8 cellular contexts compared by ENCODE assay signal in the genomic region with DNA sequence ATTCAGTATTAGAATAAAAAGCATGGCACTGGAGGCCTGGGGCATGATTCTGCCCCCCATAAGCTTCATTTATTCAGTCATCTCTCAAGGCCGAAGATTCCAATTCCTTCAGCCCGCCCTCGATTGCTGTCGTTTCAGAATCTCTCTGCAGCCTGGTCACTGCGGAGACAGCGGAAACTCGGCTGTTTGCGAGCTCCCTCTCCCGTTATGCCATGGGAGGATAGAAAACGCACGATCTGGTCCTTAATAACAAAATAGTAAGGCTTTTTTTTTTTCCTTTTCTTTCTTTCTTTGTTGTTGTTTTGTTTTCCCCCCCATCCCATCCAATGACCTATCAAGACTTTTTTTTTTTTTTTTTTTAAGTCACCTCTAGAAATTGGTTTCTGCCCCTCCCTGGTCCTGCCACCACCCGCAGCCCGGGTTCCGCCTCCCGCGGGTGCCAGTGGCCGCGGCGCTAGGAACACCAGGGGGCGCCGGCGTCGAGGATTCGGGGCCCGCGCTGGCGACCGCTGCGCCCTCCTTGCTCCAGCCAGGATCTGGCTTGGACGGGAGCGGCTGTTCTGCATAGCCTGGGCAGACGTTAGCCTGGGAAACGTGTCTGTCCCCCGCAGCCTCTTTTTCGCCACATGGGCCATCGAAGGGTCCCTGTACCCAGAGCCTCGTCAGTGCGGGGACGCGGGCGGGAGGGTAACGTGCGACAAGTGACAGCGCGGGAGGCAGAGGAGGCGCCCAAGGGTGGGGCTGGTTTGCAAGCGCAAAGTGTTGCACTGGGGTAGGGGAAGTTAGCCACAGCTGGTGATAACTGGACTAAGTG.
A peak's percentile ranks its signal among the peaks of the same experiment; 100 is the strongest.
DNase-seq lines count a peak whose midpoint lies in the region; ATAC-seq and TF ChIP-seq lines count a peak whose summit lies in the region.

No MANE protein-coding gene starts in this region.

- TF ChIP-seq CTCF in choroid plexus epithelial cell (conservative IDR thresholded peaks at IDR 0.05; ENCODE audit: low read depth, low read length): peak; percentile 59

- ATAC-seq in GM18519 (IDR thresholded peaks at IDR 0.05; ENCODE audit: low FRiP score, unreplicated experiment): peak; percentile 67
- ATAC-seq in HG03103 (IDR thresholded peaks at IDR 0.05; ENCODE audit: low read depth, unreplicated experiment): peak; percentile 80

- H3K4me3 ChIP-seq in choroid plexus epithelial cell (ENCODE audit: low read depth, low read length): peak overlapping the region; percentile 40

- peak; percentile 30 for DNase-seq in 8988T
- peak; percentile 91 for DNase-seq in NCI-H2227 treated with DMSO at 0.1 percent for 48 hours (lab: John Stamatoyannopoulos, UW)
- DNase-seq in activated CD4-positive, alpha-beta T cell treated with anti-CD3 and anti-CD28 coated beads for 1 hour: peak; percentile 43
- DNase-seq in choroid plexus epithelial cell (ENCODE audit: low read depth): peak; percentile 70
- DNase-seq in left kidney (ENCODE audit: low read depth, low spot score): peak; percentile 88
- peak; percentile 76 for DNase-seq in stimulated activated CD4-positive, alpha-beta T cell treated with anti-CD3 and anti-CD28 coated beads, Interleukin-4, amount 100 ng/mL, for 1 hour

Comparison
In these comparisons a context has a peak if more than half of its experiments do, and no peak if none do; other contexts are left out.
1. Peak in every context shown above with its lines: DNase-seq, ATAC-seq and H3K4me3 ChIP-seq.
2. DNase-seq: peak in every context shown above with its lines; median percentile 91 in NCI-H2227 treated with DMSO at 0.1 percent for 48 hours; 88 in left kidney; 76 in stimulated activated CD4-positive, alpha-beta T cell treated with anti-CD3 and anti-CD28 coated beads, Interleukin-4, amount 100 ng/mL, for 1 hour; 70 in choroid plexus epithelial cell; 43 in activated CD4-positive, alpha-beta T cell treated with anti-CD3 and anti-CD28 coated beads for 1 hour; 30 in 8988T.